Comparison of ENCODE assay signal across 13 cellular contexts in the genomic region with DNA sequence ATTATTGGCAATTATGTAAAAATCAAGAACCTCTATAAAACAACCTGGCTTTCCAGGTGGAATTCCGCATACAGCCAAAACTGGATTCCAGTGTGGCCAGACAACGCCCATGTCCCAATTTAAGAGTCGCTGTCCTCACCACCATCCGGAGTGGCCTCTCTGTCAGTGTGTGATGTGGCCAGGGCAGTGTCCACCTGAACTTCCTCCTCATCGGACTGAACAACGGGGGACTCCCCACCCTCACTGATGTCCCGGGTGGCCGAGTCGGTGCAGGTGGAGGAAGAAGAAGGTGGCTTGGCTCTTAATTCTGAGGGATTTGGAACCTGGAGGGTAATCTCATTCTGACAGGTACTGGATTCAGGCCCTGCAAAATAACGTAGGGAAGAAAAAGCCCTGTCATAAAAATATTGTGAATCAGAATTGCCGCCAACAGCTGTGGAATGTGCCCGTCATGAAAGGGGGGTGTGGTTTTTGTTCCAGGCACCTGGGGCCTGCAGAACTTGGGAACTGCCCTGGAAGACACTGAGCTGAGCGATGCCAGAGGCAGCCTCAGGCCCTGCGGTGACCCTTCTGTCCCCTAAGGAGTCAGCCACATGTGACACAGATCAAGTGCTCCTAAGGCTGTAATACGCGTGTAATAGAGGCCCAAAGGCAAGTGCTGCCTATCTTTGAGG.
DNase-seq lines count a peak whose midpoint lies in the region; ATAC-seq and TF ChIP-seq lines count a peak whose summit lies in the region.
"Had no signal": no experiment of that assay in that cellular context is flagged by ENCODE, and none has a peak within 500 bp of the region (broad histone marks: within the 10 kb centered on the region; RNA-seq: fewer than 3 reads in every experiment).

No MANE protein-coding gene starts in this region.

- BruUV-seq in A673 (replicated peaks; lab: Mats Ljungman, UMichigan) = no TSS peak

- WGBS in adrenal gland, 4 donors = 93 to 95% (median 94%) methylated on average over 16 of the region's 16 CpGs

- ATAC-seq in Right ventricle myocardium superior (ENCODE audit: poor library complexity) (peak; percentile 61), mucosa of descending colon (peak; percentile 28), upper lobe of right lung (no peak)

- H3K4me1 ChIP-seq in adrenal gland (replicated peaks in 1 of 2) (no peaks in the 10 kb centered on the region), mucosa of descending colon (ENCODE audit: low read depth) (no peaks in the 10 kb centered on the region), upper lobe of right lung (no peaks in the 10 kb centered on the region), A673 (ENCODE audit: insufficient read depth, low read length, poor library complexity, severe bottlenecking) (peaks cover 14% of the 10 kb centered on the region)
- H3K4me1 ChIP-seq: tibial artery had no signal

- H3K4me3 ChIP-seq in adrenal gland (no peak overlapping the region), mucosa of descending colon (no peak overlapping the region), upper lobe of right lung (no peak overlapping the region), A673 (ENCODE audit: low read depth, low read length, poor library complexity, severe bottlenecking) (no peak overlapping the region)
- H3K4me3 ChIP-seq: tibial artery had no signal

- H3K9me3 ChIP-seq in adrenal gland (replicated peaks in 1 of 3) (no peaks in the 10 kb centered on the region), mucosa of descending colon (no peaks in the 10 kb centered on the region), upper lobe of right lung (no peaks in the 10 kb centered on the region), A673 (ENCODE audit: low read depth, low read length, poor library complexity, severe bottlenecking) (no peaks in the 10 kb centered on the region)
- H3K9me3 ChIP-seq: tibial artery had no signal

- POLR2A ChIA-PET in A673 (lab: Charles Lee; ENCODE audit: low non-redundant PET) = no interaction called here

- H3K27me3 ChIP-seq in adrenal gland (no peaks in the 10 kb centered on the region), upper lobe of right lung (no peaks in the 10 kb centered on the region), A673 (replicated peaks; ENCODE audit: insufficient read depth, low read depth, low read length, poor library complexity) (no peaks in the 10 kb centered on the region)
- H3K27me3 ChIP-seq: tibial artery had no signal

- H3K27ac ChIP-seq in adrenal gland = no peak overlapping the region
- no peak overlapping the region for H3K27ac ChIP-seq in upper lobe of right lung
- H3K27ac ChIP-seq in A673 (ENCODE audit: low read depth, low read length, poor library complexity, severe bottlenecking) = no peak overlapping the region
- H3K27ac ChIP-seq: parathyroid adenoma had no signal

- no peak for TF ChIP-seq POLR2A in adrenal gland (IDR thresholded peaks at IDR 0.05)

- TF ChIP-seq CTCF in adrenal gland (IDR thresholded peaks at IDR 0.05) (no peak), mucosa of descending colon (IDR thresholded peaks at IDR 0.05) (no peak), upper lobe of right lung (IDR thresholded peaks at IDR 0.05) (no peak), A673 (conservative IDR thresholded peaks at IDR 0.05; ENCODE audit: low read depth, low read length) (no peak)

- no peak for DNase-seq in Right ventricle myocardium superior
- DNase-seq in cardiac septum (ENCODE audit: low spot score) = no peak
- DNase-seq in adrenal gland = peak in 4 of 7 donors; percentile 8 to 49 (median 13)
- DNase-seq in mucosa of descending colon = no peak
- DNase-seq in upper lobe of right lung = peak; percentile 40
- no peak for DNase-seq in A673 (ENCODE audit: low spot score)
- no peak for DNase-seq in amniotic stem cell (lab: John Stamatoyannopoulos, UW)
- DNase-seq in amygdala (lab: John Stamatoyannopoulos, UW) = no peak
- DNase-seq: DMS53, mesendoderm, NCI-H2171 treated with DMSO at 0.1 percent for 48 hours had no signal

- H3K36me3 ChIP-seq in adrenal gland (replicated peaks in 1 of 2) (peaks cover 0 to 55% of the 10 kb centered on the region in 2 donors), mucosa of descending colon (ENCODE audit: low read depth) (no peaks in the 10 kb centered on the region), upper lobe of right lung (peaks cover 59% of the 10 kb centered on the region), A673 (ENCODE audit: insufficient read depth, low read length, poor library complexity, severe bottlenecking) (peaks cover 51% of the 10 kb centered on the region)

- intact Hi-C loops in Right ventricle myocardium superior (cut with DNase I) = no loop called here
- intact Hi-C loops in cardiac septum (cut with DNase I) = no loop called here
- intact Hi-C loops in adrenal gland (cut with DNase I) = loop anchor here in 1 of 2 donors (10.0 kb wide), 1 partner anchor 92 kb away; no protein-coding TSS in a partner anchor
- intact Hi-C loops in mucosa of descending colon (cut with DNase I, micrococcal nuclease) = no loop called here
- intact Hi-C loops in upper lobe of right lung (cut with DNase I) = no loop called here
- intact Hi-C loops in A673 (cut with micrococcal nuclease; ENCODE audit: unreplicated experiment) = loop anchor here (5.0 kb wide), 1 partner anchor 99 kb away; no protein-coding TSS in a partner anchor

- CTCF ChIA-PET in A673 (lab: Charles Lee) = no interaction called here

Comparison
In these comparisons a context has a peak if more than half of its experiments do, and no peak if none do; other contexts are left out.
1. DNase-seq: peak in adrenal gland (4 of 7) and upper lobe of right lung (single experiment); none in Right ventricle myocardium superior (single experiment), cardiac septum (single experiment), mucosa of descending colon (0 of 3), A673 (single experiment), amniotic stem cell (single experiment) and amygdala (0 of 56).